In the genomic region with DNA sequence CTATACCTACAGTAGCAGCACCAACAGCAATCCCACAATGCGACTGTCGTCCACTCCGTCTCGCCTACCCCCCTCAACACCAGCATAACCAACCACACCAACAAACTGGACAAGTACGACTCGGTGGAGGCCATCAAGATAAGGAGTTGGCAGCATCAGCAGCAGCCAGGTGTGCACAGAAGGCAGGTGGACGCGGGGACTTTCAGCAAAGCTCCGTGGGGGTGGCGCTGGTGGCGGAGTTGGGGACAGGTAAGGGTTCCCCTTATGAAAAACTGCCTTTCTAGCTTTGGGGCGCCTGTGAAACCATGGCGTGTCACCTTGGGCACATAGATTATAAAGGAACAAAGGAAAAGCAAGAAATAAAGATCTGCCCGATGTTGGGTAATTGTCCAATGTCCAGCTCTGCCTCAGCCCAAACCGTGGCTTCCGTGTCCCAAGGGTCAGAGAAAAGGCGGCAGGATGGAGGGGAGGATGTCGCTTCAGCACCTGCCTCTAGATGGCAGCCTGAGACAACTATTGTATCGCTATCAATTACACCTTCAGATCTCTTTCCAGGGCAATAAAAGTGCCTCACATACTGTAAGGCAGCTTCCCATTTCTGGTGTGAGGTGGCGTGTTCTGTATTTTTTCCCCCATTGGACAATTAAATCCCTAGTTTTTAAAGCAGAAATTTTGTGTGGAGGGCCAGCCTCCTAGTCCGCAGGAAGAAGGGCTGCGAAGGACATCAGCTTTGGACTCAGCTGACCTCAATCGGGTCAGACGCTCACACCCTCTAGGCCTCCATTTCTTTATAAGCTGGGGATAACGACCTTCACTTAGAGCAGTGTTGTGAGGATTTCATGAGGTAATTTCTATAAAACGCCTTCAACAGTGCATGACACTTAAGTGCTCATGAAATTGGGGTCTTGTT, we compare ENCODE assay signal across 10 cellular contexts. TPM values are rescaled to one million over a fixed set of nuclear protein-coding genes. Genes with fewer than 3 reads are reported as not detected.
DNase-seq lines count a peak whose midpoint lies in the region; TF ChIP-seq lines count a peak whose summit lies in the region.
"Had no signal": no experiment of that assay in that cellular context is flagged by ENCODE, and none has a peak within 500 bp of the region (broad histone marks: within the 10 kb centered on the region; RNA-seq: fewer than 3 reads in every experiment).

No MANE protein-coding gene starts in this region.

- DNase-seq in SIG-M5 treated with dmso at 0.1 percent for 504 hours (lab: John Stamatoyannopoulos, UW; ENCODE audit: unreplicated experiment) = peak; percentile 60
- DNase-seq in SIG-M5 (lab: John Stamatoyannopoulos, UW) = no peak
- peak; percentile 57 to 69 for DNase-seq in HAP-1 (ENCODE audit: low spot score in 2 of 2)
- DNase-seq in MG63 = peak; percentile 44
- DNase-seq in Peyer's patch = peak in 2 of 3 donors; percentile 71 to 78
- peak; percentile 57 for DNase-seq in astrocyte of the spinal cord (ENCODE audit: low read depth, low spot score)
- peak; percentile 25 for DNase-seq in iPS DF 4.7 (ENCODE audit: extremely low read depth, low spot score)
- DNase-seq in stimulated activated CD4-positive, alpha-beta T cell treated with anti-CD3 and anti-CD28 coated beads, Interleukin-15, amount 100 ng/mL, for 48 hours (ENCODE audit: low read depth in 2 of 2) = peak; percentile 7 to 15

- H3K36me3 ChIP-seq in HAP-1 (replicated peaks) (no peaks in the 10 kb centered on the region), MG63 (no peaks in the 10 kb centered on the region), Peyer's patch (no peaks in the 10 kb centered on the region)
- H3K36me3 ChIP-seq: BLaER1 had no signal

- in situ Hi-C loops in HAP-1 (cut with MboI; ENCODE audit: low sequenced_read_pairs) = loop anchor here (25.0 kb wide), 1 partner anchor 1285 kb away; no protein-coding TSS in a partner anchor
- in situ Hi-C loops in astrocyte of the spinal cord (cut with HindIII; ENCODE audit: low sequenced_read_pairs) = no loop called here

- TF ChIP-seq POLR2A in Peyer's patch (IDR thresholded peaks at IDR 0.05) = no peak

- H3K9me3 ChIP-seq in HAP-1 = no peaks in the 10 kb centered on the region
- H3K9me3 ChIP-seq in MG63 = no peaks in the 10 kb centered on the region
- H3K9me3 ChIP-seq in Peyer's patch = no peaks in the 10 kb centered on the region

- no peaks in the 10 kb centered on the region for H3K27me3 ChIP-seq in HAP-1 (ENCODE audit: low read depth)
- peaks cover 13% of the 10 kb centered on the region for H3K27me3 ChIP-seq in MG63
- H3K27me3 ChIP-seq in Peyer's patch = no peaks in the 10 kb centered on the region
- H3K27me3 ChIP-seq: BLaER1 had no signal

- H3K4me3 ChIP-seq in HAP-1 = no peak overlapping the region
- no peak overlapping the region for H3K4me3 ChIP-seq in MG63
- H3K4me3 ChIP-seq in Peyer's patch = no peak overlapping the region
- no peak overlapping the region for H3K4me3 ChIP-seq in astrocyte of the spinal cord (ENCODE audit: low read depth, low read length)
- H3K4me3 ChIP-seq: BLaER1 had no signal

- H3K4me1 ChIP-seq in HAP-1 (no peaks in the 10 kb centered on the region), Peyer's patch (peaks cover 0 to 7% (median 0%) of the 10 kb centered on the region in 4 donors)

- TF ChIP-seq CTCF in Peyer's patch (IDR thresholded peaks at IDR 0.05) (peak in 4 of 6 experiments; percentile 56 to 89 (median 86)), astrocyte of the spinal cord (IDR thresholded peaks at IDR 0.05; ENCODE audit: low read depth, low read length) (peak; percentile 82)

- no peak overlapping the region for H3K27ac ChIP-seq in Peyer's patch
- H3K27ac ChIP-seq: BLaER1, epithelial cell of prostate had no signal

RNA-seq across cellular contexts. Expression of gene MTRR, which starts 58.8 kb away (rescaled TPM):
- total RNA-seq in MG63 (2014; rRNA removed; shearing (Covaris generic); ENCODE audit: low replicate concordance) = 60.8 and 74.4 TPM in 2 replicates
- 10 to 100 TPM; 45.7 to 82.1 (median 71.7) TPM for total RNA-seq in Peyer's patch

RNA-seq across cellular contexts. Expression of gene FASTKD3, which starts 58.9 kb away (rescaled TPM):
- total RNA-seq in MG63 (2014; rRNA removed; shearing (Covaris generic); ENCODE audit: low replicate concordance) = 16.0 and 42.9 TPM in 2 replicates
- total RNA-seq in Peyer's patch = 10 to 100 TPM; 10.0 to 17.0 (median 14.1) TPM
